In the genomic region with DNA sequence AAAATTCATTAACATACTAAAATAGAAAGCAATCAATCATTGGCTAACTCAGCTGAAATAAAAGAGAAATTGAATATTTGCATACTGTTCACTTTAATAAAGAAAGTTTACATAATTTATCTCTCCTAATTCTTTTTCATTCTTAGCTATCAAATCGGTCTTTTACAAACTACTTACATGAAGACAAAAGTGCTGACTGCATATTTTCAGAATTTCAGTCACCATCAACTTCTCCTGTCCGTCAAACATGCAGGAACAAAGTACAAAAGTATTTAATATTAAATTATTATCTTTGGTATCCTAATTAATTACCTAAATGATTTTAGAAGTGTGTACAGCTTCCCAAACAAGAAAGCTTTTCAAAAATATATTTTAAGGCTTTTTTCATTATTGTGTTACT, we compare ENCODE assay signal across 8 cellular contexts.
"Had no signal": no experiment of that assay in that cellular context is flagged by ENCODE, and none has a peak within 500 bp of the region (broad histone marks: within the 10 kb centered on the region; RNA-seq: fewer than 3 reads in every experiment).

No MANE protein-coding gene starts in this region.

- H3K4me3 ChIP-seq: GM23338 had no signal

- H3K4me2 ChIP-seq: GM23338, KMS-11 had no signal

- H3K27ac Mint-ChIP-seq: GM23338, H9 had no signal

- H3K4me1 Mint-ChIP-seq: GM23338 had no signal

- FAIRE-seq: H1, H54, HTR-8/SVneo had no signal

- DNase-seq: H9, Karpas-422, KBM-7 had no signal

- H2AFZ ChIP-seq: GM23338 had no signal

- ATAC-seq: GM23338 had no signal

- H3K27ac ChIP-seq: KMS-11 had no signal

- H3K4me3 Mint-ChIP-seq: GM23338, H9 had no signal

- H3K9ac ChIP-seq: KMS-11 had no signal
